ENCODE assay signal across 1 cellular context in the genomic region with DNA sequence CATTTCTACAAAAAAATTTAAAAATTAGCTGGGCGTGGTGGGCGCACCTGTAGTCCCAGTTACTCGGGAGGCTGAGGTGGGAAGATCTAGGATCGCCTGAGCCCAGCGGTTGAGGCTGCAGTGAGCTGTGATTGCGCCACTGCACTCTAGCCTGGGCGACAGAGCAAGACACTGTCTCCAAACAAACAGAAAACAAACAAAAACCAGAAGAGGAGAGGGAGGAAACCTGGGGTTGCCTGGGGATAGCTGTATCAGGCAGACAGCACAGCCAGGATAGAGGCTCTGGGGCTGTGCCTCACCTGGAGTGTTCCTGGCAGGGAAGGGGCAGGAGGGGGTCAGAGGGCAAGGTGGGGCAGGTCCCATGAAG.
TF ChIP-seq lines count a peak whose summit lies in the region.

No MANE protein-coding gene starts in this region.

TF ChIP-seq in HepG2, 621 proteins besides CTCF, POLR2A, EP300 and RAD21 (continues in another document):
- TF ChIP-seq ZNF256 (CRISPR knock-in tag; conservative IDR thresholded peaks at IDR 0.05) (no peak), SMARCE1 (IDR thresholded peaks at IDR 0.05; ENCODE audit: borderline replicate concordance) (no peak), HIVEP1 (CRISPR knock-in tag; IDR thresholded peaks at IDR 0.05) (no peak; the same call in 1 of the 2 replicates), TERF1 (CRISPR knock-in tag; IDR thresholded peaks at IDR 0.05) (no peak), SOX5 (CRISPR knock-in tag; IDR thresholded peaks at IDR 0.05; ENCODE audit: borderline replicate concordance) (peak; percentile 78), EZH2 (conservative IDR thresholded peaks at IDR 0.05; ENCODE audit: low read depth, low read length) (no peak), ZNF563 (CRISPR knock-in tag; IDR thresholded peaks at IDR 0.05) (no peak), ZFYVE20 (CRISPR knock-in tag; IDR thresholded peaks at IDR 0.05; ENCODE audit: borderline replicate concordance, low read depth) (no peak), TSC22D2 (CRISPR knock-in tag; IDR thresholded peaks at IDR 0.05; ENCODE audit: borderline replicate concordance) (no peak), MTF2 (CRISPR knock-in tag; IDR thresholded peaks at IDR 0.05; ENCODE audit: borderline replicate concordance) (no peak), PHF21A (CRISPR knock-in tag; IDR thresholded peaks at IDR 0.05) (peak; percentile 14; the same call in 1 of the 2 replicates), NCOA2 (CRISPR knock-in tag; IDR thresholded peaks at IDR 0.05) (peak; percentile 65; the same call in 1 of the 2 replicates), HOXA5 (CRISPR knock-in tag; IDR thresholded peaks at IDR 0.05) (no peak), RFX3 (CRISPR knock-in tag; IDR thresholded peaks at IDR 0.05) (no peak), HDAC6 (IDR thresholded peaks at IDR 0.05; ENCODE audit: low read depth, low read length) (no peak), RELA (CRISPR knock-in tag; IDR thresholded peaks at IDR 0.05) (no peak; the same call in 1 of the 2 replicates), TFAP4 (IDR thresholded peaks at IDR 0.05; ENCODE audit: borderline replicate concordance, low read depth) (no peak), ZNF841 (CRISPR knock-in tag; IDR thresholded peaks at IDR 0.05; ENCODE audit: borderline replicate concordance) (no peak), ZIK1 (CRISPR knock-in tag; IDR thresholded peaks at IDR 0.05; ENCODE audit: borderline replicate concordance, low read depth) (no peak), THYN1 (CRISPR knock-in tag; IDR thresholded peaks at IDR 0.05; ENCODE audit: borderline replicate concordance, low read depth) (no peak), MTA3 (CRISPR knock-in tag; IDR thresholded peaks at IDR 0.05) (no peak), ARNT (IDR thresholded peaks at IDR 0.05) (no peak), ZNF333 (CRISPR knock-in tag; IDR thresholded peaks at IDR 0.05; ENCODE audit: borderline replicate concordance) (0 out of 2 replicates have a peak, but pooled peaks have one; percentile 62), ZNF101 (CRISPR knock-in tag; IDR thresholded peaks at IDR 0.05; ENCODE audit: borderline replicate concordance, low read depth) (no peak), FOXK2 (IDR thresholded peaks at IDR 0.05) (no peak), ZUFSP (CRISPR knock-in tag; IDR thresholded peaks at IDR 0.05; ENCODE audit: borderline replicate concordance) (no peak), SUZ12 (IDR thresholded peaks at IDR 0.05; ENCODE audit: low read depth, low read length) (no peak), MYPOP (CRISPR knock-in tag; IDR thresholded peaks at IDR 0.05) (peak; percentile 87), UBTF (CRISPR knock-in tag; IDR thresholded peaks at IDR 0.05) (no peak; the same call in 1 of the 2 replicates), ATF2 (CRISPR knock-in tag; IDR thresholded peaks at IDR 0.05) (no peak; the same call in 1 of the 2 replicates), NFRKB (IDR thresholded peaks at IDR 0.05) (no peak), ZNF639 (CRISPR knock-in tag; conservative IDR thresholded peaks at IDR 0.05) (no peak), ZNF619 (CRISPR knock-in tag; IDR thresholded peaks at IDR 0.05) (no peak), XRCC5 (optimal IDR thresholded peaks at IDR 0.05; ENCODE audit: low read length) (no peak), REPIN1 (CRISPR knock-in tag; IDR thresholded peaks at IDR 0.05; ENCODE audit: borderline replicate concordance, low read depth) (no peak), STAT6 (CRISPR knock-in tag; IDR thresholded peaks at IDR 0.05; ENCODE audit: borderline replicate concordance) (0 out of 2 replicates have a peak, but pooled peaks have one; percentile 28), SYNCRIP (IDR thresholded peaks at IDR 0.05; ENCODE audit: insufficient read depth, low read depth, low read length) (no peak), ZNF557 (CRISPR knock-in tag; IDR thresholded peaks at IDR 0.05) (no peak), ZBTB37 (CRISPR knock-in tag; IDR thresholded peaks at IDR 0.05) (no peak), CHCHD3 (CRISPR knock-in tag; IDR thresholded peaks at IDR 0.05) (no peak), REXO4 (CRISPR knock-in tag; IDR thresholded peaks at IDR 0.05; ENCODE audit: borderline replicate concordance) (no peak), IRX3 (CRISPR knock-in tag; IDR thresholded peaks at IDR 0.05; ENCODE audit: borderline replicate concordance, low read depth) (no peak), GZF1 (CRISPR knock-in tag; IDR thresholded peaks at IDR 0.05) (peak; percentile 31; the same call in 1 of the 2 replicates), ZNF446 (CRISPR knock-in tag; IDR thresholded peaks at IDR 0.05) (no peak), SETDB1 (CRISPR knock-in tag; IDR thresholded peaks at IDR 0.05; ENCODE audit: borderline replicate concordance) (no peak)
- TF ChIP-seq, protein P1, sequence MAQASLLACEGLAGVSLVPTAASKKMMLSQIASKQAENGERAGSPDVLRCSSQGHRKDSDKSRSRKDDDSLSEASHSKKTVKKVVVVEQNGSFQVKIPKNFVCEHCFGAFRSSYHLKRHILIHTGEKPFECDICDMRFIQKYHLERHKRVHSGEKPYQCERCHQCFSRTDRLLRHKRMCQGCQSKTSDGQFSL (CRISPR knock-in tag; IDR thresholded peaks at IDR 0.05) = no peak
- TF ChIP-seq, protein P2, sequence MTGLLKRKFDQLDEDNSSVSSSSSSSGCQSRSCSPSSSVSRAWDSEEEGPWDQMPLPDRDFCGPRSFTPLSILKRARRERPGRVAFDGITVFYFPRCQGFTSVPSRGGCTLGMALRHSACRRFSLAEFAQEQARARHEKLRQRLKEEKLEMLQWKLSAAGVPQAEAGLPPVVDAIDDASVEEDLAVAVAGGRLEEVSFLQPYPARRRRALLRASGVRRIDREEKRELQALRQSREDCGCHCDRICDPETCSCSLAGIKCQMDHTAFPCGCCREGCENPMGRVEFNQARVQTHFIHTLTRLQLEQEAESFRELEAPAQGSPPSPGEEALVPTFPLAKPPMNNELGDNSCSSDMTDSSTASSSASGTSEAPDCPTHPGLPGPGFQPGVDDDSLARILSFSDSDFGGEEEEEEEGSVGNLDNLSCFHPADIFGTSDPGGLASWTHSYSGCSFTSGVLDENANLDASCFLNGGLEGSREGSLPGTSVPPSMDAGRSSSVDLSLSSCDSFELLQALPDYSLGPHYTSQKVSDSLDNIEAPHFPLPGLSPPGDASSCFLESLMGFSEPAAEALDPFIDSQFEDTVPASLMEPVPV (CRISPR knock-in tag; IDR thresholded peaks at IDR 0.05) = no peak
- TF ChIP-seq, protein P3, sequence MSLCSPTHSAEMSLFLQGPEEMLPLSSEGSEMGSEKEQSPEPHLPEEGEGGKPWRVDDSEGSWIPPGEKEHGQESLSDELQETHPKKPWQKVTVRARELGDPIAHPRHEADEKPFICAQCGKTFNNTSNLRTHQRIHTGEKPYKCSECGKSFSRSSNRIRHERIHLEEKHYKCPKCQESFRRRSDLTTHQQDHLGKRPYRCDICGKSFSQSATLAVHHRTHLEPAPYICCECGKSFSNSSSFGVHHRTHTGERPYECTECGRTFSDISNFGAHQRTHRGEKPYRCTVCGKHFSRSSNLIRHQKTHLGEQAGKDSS (CRISPR knock-in tag; IDR thresholded peaks at IDR 0.05; ENCODE audit: borderline replicate concordance, low read depth) = no peak
